1 cellular context compared by ENCODE assay signal in genomic region chr17:79789943-79790804, GRCh38.
TF ChIP-seq lines count a peak whose summit lies in the region.

No MANE protein-coding gene starts in this region.

TF ChIP-seq in A549, 52 proteins besides CTCF, POLR2A, EP300 and RAD21 (continued from another document):
- TF ChIP-seq KDM1A (IDR thresholded peaks at IDR 0.05; ENCODE audit: low read depth) (no peak), EHF (CRISPR knock-in tag; IDR thresholded peaks at IDR 0.05) (no peak), NPAS2 (CRISPR knock-in tag; IDR thresholded peaks at IDR 0.05; ENCODE audit: borderline replicate concordance) (no peak), FOSL2 (IDR thresholded peaks at IDR 0.05) (no peak), FOSL2 (CRISPR knock-in tag; IDR thresholded peaks at IDR 0.05) (no peak), HEYL (CRISPR knock-in tag; IDR thresholded peaks at IDR 0.05) (no peak), MAZ (IDR thresholded peaks at IDR 0.05; ENCODE audit: borderline replicate concordance, low read depth, low read length) (no peak), POLR2AphosphoS2 (conservative IDR thresholded peaks at IDR 0.05; ENCODE audit: low read length) (no peak), JUNB (IDR thresholded peaks at IDR 0.05) (no peak), MAFK (IDR thresholded peaks at IDR 0.05; ENCODE audit: partially characterized antibody) (no peak), FOXS1 (CRISPR knock-in tag; IDR thresholded peaks at IDR 0.05) (no peak), RCOR1 (IDR thresholded peaks at IDR 0.05; ENCODE audit: low read depth, low read length) (no peak), BCL3 (IDR thresholded peaks at IDR 0.05) (no peak), PBX3 (IDR thresholded peaks at IDR 0.05) (no peak), REST (IDR thresholded peaks at IDR 0.05) (no peak), HOXA7 (CRISPR knock-in tag; IDR thresholded peaks at IDR 0.05) (no peak), GATA3 (IDR thresholded peaks at IDR 0.05; ENCODE audit: borderline replicate concordance) (no peak), CBX2 (IDR thresholded peaks at IDR 0.05; ENCODE audit: borderline replicate concordance, low read depth) (no peak), HES2 (IDR thresholded peaks at IDR 0.05) (no peak), CEBPB (IDR thresholded peaks at IDR 0.05) (no peak), HOXB5 (CRISPR knock-in tag; IDR thresholded peaks at IDR 0.05) (no peak)
